ENCODE assay signal across 28 cellular contexts in genomic region chr12:123356159-123356670, GRCh38. TPM values are rescaled to one million over a fixed set of nuclear protein-coding genes. Genes with fewer than 3 reads are reported as not detected.
DNase-seq lines count a peak whose midpoint lies in the region; ATAC-seq and TF ChIP-seq lines count a peak whose summit lies in the region.
"Had no signal": no experiment of that assay in that cellular context is flagged by ENCODE, and none has a peak within 500 bp of the region (broad histone marks: within the 10 kb centered on the region; RNA-seq: fewer than 3 reads in every experiment).

No MANE protein-coding gene starts in this region.

- H2BK5ac ChIP-seq in trophoblast cell (ENCODE audit: low read depth, low read length, poor library complexity), result no peak overlapping the region

- in situ Hi-C loops in gastrocnemius medialis (cut with MboI; ENCODE audit: low sequenced_read_pairs in 4 of 4), result no loop called here

- H3K27ac ChIP-seq in left ventricle myocardium inferior (replicated peaks), result peak overlapping the region; percentile 16
- H3K27ac ChIP-seq in right cardiac atrium (ENCODE audit: low read length), result no peak overlapping the region
- H3K27ac ChIP-seq in trophoblast cell (ENCODE audit: low read depth, low read length), result no peak overlapping the region
- H3K27ac ChIP-seq in gastrocnemius medialis, result no peak overlapping the region
- H3K27ac ChIP-seq: BLaER1 treated with 17β-estradiol and CSF1 and Interleukin-3, amounts not matched to agents 10 nM and 100 nM; HL-60; SJCRH30 had no signal

- DNase-seq in left ventricle myocardium inferior (no peak), right cardiac atrium (no peak), left lobe of liver (ENCODE audit: low spot score) (no peak), trophoblast cell (no peak), gastrocnemius medialis (no peak), NCI-H345 treated with DMSO at 0.1 percent for 48 hours (lab: John Stamatoyannopoulos, UW; ENCODE audit: unreplicated experiment) (no peak), hypothalamus (lab: John Stamatoyannopoulos, UW) (no peak), GF-D8 (lab: John Stamatoyannopoulos, UW) (no peak)
- DNase-seq: 8988T; CD4-positive, alpha-beta memory T cell; COR-L47; Kasumi-1; NCI-H1092 treated with DMSO at 0.1 percent for 48 hours; NCI-H1436; NCI-H187; NCI-H2081 treated with DMSO at 0.1 percent for 48 hours; NCI-H2171 treated with DMSO at 0.1 percent for 48 hours; NCI-H345; NCI-H524 treated with DMSO at 0.1 percent for 48 hours; NCI-H82; NK-92 treated with Interleukin-12 subunit alpha and Interleukin-12 subunit beta, amount 100 ng/mL, for 24 hours; PC-3; SJCRH30 had no signal

- intact Hi-C loops in left ventricle myocardium inferior (cut with micrococcal nuclease) (no loop called here), right cardiac atrium (cut with DNase I) (no loop called here), gastrocnemius medialis (cut with DNase I; ENCODE audit: low total_unique reads) (no loop called here)

- no peak overlapping the region for H3K4me2 ChIP-seq in trophoblast cell (ENCODE audit: low read length)
- H3K4me2 ChIP-seq: BLaER1 treated with 17β-estradiol and CSF1 and Interleukin-3, amounts not matched to agents 10 nM and 100 nM had no signal

- H2AK5ac ChIP-seq in trophoblast cell (ENCODE audit: low read length), result no peak overlapping the region

- no peak for TF ChIP-seq POLR2A in gastrocnemius medialis (IDR thresholded peaks at IDR 0.05)

- H3K27me3 ChIP-seq in left ventricle myocardium inferior (ENCODE audit: low read depth) (no peaks in the 10 kb centered on the region), right cardiac atrium (ENCODE audit: control insufficient read depth, insufficient read depth) (no peaks in the 10 kb centered on the region), trophoblast cell (ENCODE audit: insufficient read depth, low read length) (no peaks in the 10 kb centered on the region), gastrocnemius medialis (no peaks in the 10 kb centered on the region)
- H3K27me3 ChIP-seq: BLaER1 treated with 17β-estradiol and CSF1 and Interleukin-3, amounts not matched to agents 10 nM and 100 nM; SJCRH30 had no signal

- H3K9ac ChIP-seq in trophoblast cell (ENCODE audit: low read length), result no peak overlapping the region

- H2BK120ac ChIP-seq in trophoblast cell (ENCODE audit: insufficient read depth, low read length, poor library complexity), result no peak overlapping the region

- peak overlapping the region; percentile 42 for H3K4ac ChIP-seq in trophoblast cell (ENCODE audit: low read depth, low read length)

- no peak overlapping the region for H3K18ac ChIP-seq in trophoblast cell (ENCODE audit: low read length)

- H3K4me1 ChIP-seq in left ventricle myocardium inferior (peaks cover 62% of the 10 kb centered on the region), right cardiac atrium (ENCODE audit: control insufficient read depth, insufficient read depth, low read length) (peaks cover 3% of the 10 kb centered on the region), trophoblast cell (ENCODE audit: control insufficient read depth in 1 of 2, insufficient read depth in 2 of 2, low read length in 2 of 2) (no peaks in the 10 kb centered on the region), gastrocnemius medialis (peaks cover 4 to 15% of the 10 kb centered on the region in 2 donors)
- H3K4me1 ChIP-seq: SJCRH30 had no signal

- no peaks in the 10 kb centered on the region for H3K9me3 ChIP-seq in left ventricle myocardium inferior (replicated peaks)
- H3K9me3 ChIP-seq in right cardiac atrium (ENCODE audit: control insufficient read depth, low read length), result no peaks in the 10 kb centered on the region
- H3K9me3 ChIP-seq in trophoblast cell (ENCODE audit: insufficient read depth, low read depth, low read length), result no peaks in the 10 kb centered on the region
- no peaks in the 10 kb centered on the region for H3K9me3 ChIP-seq in gastrocnemius medialis
- H3K9me3 ChIP-seq: BLaER1 treated with 17β-estradiol and CSF1 and Interleukin-3, amounts not matched to agents 10 nM and 100 nM; SJCRH30 had no signal

- WGBS in right cardiac atrium, result 77% methylated on average over 7 of the region's 7 CpGs
- no CpG with 5 or more reads among the region's 7 CpGs for WGBS in trophoblast cell (ENCODE audit: extremely low coverage, insufficient coverage, insufficient read length)

- H3K23ac ChIP-seq in trophoblast cell (ENCODE audit: low read length), result no peak overlapping the region

- H4K91ac ChIP-seq in trophoblast cell (ENCODE audit: low read depth, low read length), result no peak overlapping the region

- no peak overlapping the region for H4K8ac ChIP-seq in trophoblast cell (ENCODE audit: low read depth, low read length)

- H3K79me2 ChIP-seq in trophoblast cell (ENCODE audit: control insufficient read depth, insufficient read depth, low read length, poor library complexity), result peaks cover 21% of the 10 kb centered on the region

- TF ChIP-seq CTCF in left ventricle myocardium inferior (IDR thresholded peaks at IDR 0.05; ENCODE audit: borderline replicate concordance), result no peak
- no peak for TF ChIP-seq CTCF in gastrocnemius medialis (IDR thresholded peaks at IDR 0.05 in 4 of 5, conservative IDR thresholded peaks at IDR 0.05 in 1 of 5)

- H3K4me3 ChIP-seq in left ventricle myocardium inferior, result no peak overlapping the region
- H3K4me3 ChIP-seq in right cardiac atrium (ENCODE audit: low read length), result no peak overlapping the region
- H3K4me3 ChIP-seq in trophoblast cell (ENCODE audit: low read depth, low read length), result no peak overlapping the region
- no peak overlapping the region for H3K4me3 ChIP-seq in gastrocnemius medialis
- H3K4me3 ChIP-seq: BLaER1 treated with 17β-estradiol and CSF1 and Interleukin-3, amounts not matched to agents 10 nM and 100 nM; GM12878; SJCRH30 had no signal

- H2BK12ac ChIP-seq in trophoblast cell (ENCODE audit: low read length), result no peak overlapping the region

- H3K14ac ChIP-seq in trophoblast cell (ENCODE audit: low read length), result no peak overlapping the region

- H4K12ac ChIP-seq in trophoblast cell (ENCODE audit: low read depth, low read length), result no peak overlapping the region

- no peaks in the 10 kb centered on the region for H3K79me1 ChIP-seq in trophoblast cell (ENCODE audit: low read length)

- ATAC-seq in right cardiac atrium (no peak), left lobe of liver (peak; percentile 56), gastrocnemius medialis (no peak)
- ATAC-seq: GM12878, HCT116, PC-3, Right ventricle myocardium inferior had no signal

- H3K36me3 ChIP-seq in left ventricle myocardium inferior, result peaks cover 3% of the 10 kb centered on the region
- H3K36me3 ChIP-seq in trophoblast cell (ENCODE audit: control insufficient read depth in 1 of 2, insufficient read depth in 2 of 2, low read length in 2 of 2), result peaks cover 0 to 12% of the 10 kb centered on the region in 2 experiments
- H3K36me3 ChIP-seq in gastrocnemius medialis, result no peaks in the 10 kb centered on the region

- no peak overlapping the region for H2AFZ ChIP-seq in trophoblast cell (ENCODE audit: insufficient read depth, low read length, poor library complexity)

RNA-seq across cellular contexts. Expression of gene SBNO1, which starts 8.4 kb away (rescaled TPM):
- total RNA-seq in left ventricle myocardium inferior (27.1 TPM), right cardiac atrium (10 to 100 TPM; 22.3 to 28.7 (median 26.8) TPM), left lobe of liver (13.8 TPM), gastrocnemius medialis (10 to 100 TPM; 26.6 to 29.9 (median 28.8) TPM)
- polyA plus RNA-seq in right cardiac atrium, result 5.7 TPM
- 30.3 and 30.7 TPM in 2 replicates for polyA plus RNA-seq in trophoblast cell (2013)

RNA-seq across cellular contexts. Expression of gene KMT5A, which starts 27.7 kb away (rescaled TPM):
- total RNA-seq in left ventricle myocardium inferior (28.5 TPM), right cardiac atrium (10 to 100 TPM; 19.8 to 26.8 (median 22.6) TPM), left lobe of liver (14.7 TPM), gastrocnemius medialis (10 to 100 TPM; 13.4 to 25.8 (median 21.9) TPM)
- polyA plus RNA-seq in right cardiac atrium, result 15.1 TPM
- polyA plus RNA-seq in trophoblast cell (2013), result 51.7 and 53.1 TPM in 2 replicates
